1 cellular context compared by ENCODE assay signal in the genomic region with DNA sequence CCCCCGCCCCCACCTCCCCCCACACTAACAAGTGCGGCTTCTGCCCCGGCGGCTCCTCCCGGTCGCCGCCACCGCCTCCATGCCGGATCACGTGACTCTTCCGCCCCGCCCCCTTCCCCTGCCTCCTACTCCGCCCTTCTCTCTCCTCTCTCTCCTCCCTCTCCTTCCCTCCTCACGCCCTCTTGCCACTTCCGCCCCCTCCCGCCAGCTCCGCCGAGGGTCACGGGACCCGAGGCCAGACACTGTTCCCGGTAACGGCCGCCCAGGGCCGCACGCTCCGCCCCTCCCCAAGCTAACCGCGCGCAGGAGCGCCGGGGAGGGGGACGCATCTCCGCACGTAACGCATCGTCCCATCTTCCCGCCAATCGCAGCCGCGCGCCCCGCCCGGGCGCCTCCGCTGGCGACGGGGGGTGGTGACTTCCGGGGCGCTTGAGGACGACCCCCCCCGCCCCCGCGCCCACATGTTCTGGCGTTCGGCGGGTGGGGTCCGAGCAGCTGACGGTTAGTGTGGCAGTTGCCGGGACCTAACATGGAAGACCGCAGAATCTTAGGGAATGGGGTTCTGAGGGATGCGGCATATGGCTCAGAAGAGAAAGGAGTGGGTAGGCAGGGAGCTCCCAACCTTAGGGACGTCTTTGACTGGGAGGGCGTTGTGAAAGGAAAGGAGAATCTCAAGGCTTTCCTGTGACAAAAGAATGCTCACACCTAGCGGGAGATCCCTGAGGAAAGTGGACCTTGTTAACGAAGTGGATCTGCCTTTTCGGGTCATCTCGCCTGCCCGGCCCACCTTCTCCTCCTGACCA.
TF ChIP-seq lines count a peak whose summit lies in the region.

TSS of gene USP32 (minus strand) at position 92 of the 803 bp plus-strand sequence. CDS start 194 bp downstream, outside the sequence.

TF ChIP-seq in K562, 482 proteins besides CTCF, POLR2A, EP300 and RAD21 (continued from another document and continues in another):
- TF ChIP-seq TAF7 (tag; IDR thresholded peaks at IDR 0.05) (peak; percentile 79), U2AF2 (optimal IDR thresholded peaks at IDR 0.05; ENCODE audit: low read depth, low read length) (no peak), ZBTB17 (CRISPR knock-in tag; IDR thresholded peaks at IDR 0.05) (no peak), TEAD4 (IDR thresholded peaks at IDR 0.05; ENCODE audit: low read length) (no peak), TEAD4 (CRISPR knock-in tag; IDR thresholded peaks at IDR 0.05; ENCODE audit: borderline replicate concordance) (no peak), FOXK1 (CRISPR knock-in tag; IDR thresholded peaks at IDR 0.05; ENCODE audit: borderline replicate concordance) (no peak), TAF1 (IDR thresholded peaks at IDR 0.05; ENCODE audit: control insufficient read depth, extremely low read depth, insufficient read depth, low read length, severe bottlenecking) (peak; percentile 82), NCOA6 (IDR thresholded peaks at IDR 0.05) (peak; percentile 64; the same call in 1 of the 2 replicates), ZNF41 (CRISPR knock-in tag; conservative IDR thresholded peaks at IDR 0.05) (0 out of 2 replicates have a peak, but pooled peaks have one; percentile 37), ZNF561 (CRISPR knock-in tag; conservative IDR thresholded peaks at IDR 0.05) (no peak), ZNF592 (IDR thresholded peaks at IDR 0.05) (no peak), FOXA1 (IDR thresholded peaks at IDR 0.05; ENCODE audit: borderline replicate concordance) (no peak), ZSCAN29 (IDR thresholded peaks at IDR 0.05) (0 out of 2 replicates have a peak, but pooled peaks have one; percentile 20), GABPB1 (CRISPR knock-in tag; IDR thresholded peaks at IDR 0.05) (peak; percentile 98), TAF9B (IDR thresholded peaks at IDR 0.05; ENCODE audit: partially characterized antibody) (peak; percentile 93), KLF13 (tag; IDR thresholded peaks at IDR 0.05; ENCODE audit: borderline replicate concordance, low read depth) (peak; percentile 90), NCOA1 (IDR thresholded peaks at IDR 0.05; ENCODE audit: low read depth) (peak; percentile 89; the same call in 1 of the 2 replicates), ZNF699 (CRISPR knock-in tag; IDR thresholded peaks at IDR 0.05; ENCODE audit: insufficient replicate concordance) (no peak), MCM5 (IDR thresholded peaks at IDR 0.05; ENCODE audit: low read depth) (no peak), ZNF780A (CRISPR knock-in tag; IDR thresholded peaks at IDR 0.05) (no peak), POLR2G (IDR thresholded peaks at IDR 0.05; ENCODE audit: low read depth, low read length) (peak; percentile 86), ZNF263 (CRISPR knock-in tag; IDR thresholded peaks at IDR 0.05; ENCODE audit: borderline replicate concordance) (peak; percentile 4; the same call in 1 of the 2 replicates), PHF8 (IDR thresholded peaks at IDR 0.05; ENCODE audit: borderline replicate concordance, low read length) (peak; percentile 63; the same call in 1 of the 2 replicates), KLF6 (CRISPR knock-in tag; IDR thresholded peaks at IDR 0.05; ENCODE audit: borderline replicate concordance) (peak; percentile 97; the same call in 1 of the 2 replicates), ARID1B (IDR thresholded peaks at IDR 0.05) (peak; percentile 62; the same call in 1 of the 2 replicates), HDGF (IDR thresholded peaks at IDR 0.05) (no peak; the same call in 1 of the 2 replicates), SAFB2 (IDR thresholded peaks at IDR 0.05; ENCODE audit: borderline replicate concordance, low read depth, low read length, severe bottlenecking) (no peak), NBN (IDR thresholded peaks at IDR 0.05; ENCODE audit: low read depth) (peak; percentile 74), RFX7 (CRISPR knock-in tag; IDR thresholded peaks at IDR 0.05) (no peak), SIN3A (IDR thresholded peaks at IDR 0.05; ENCODE audit: borderline replicate concordance in 2 of 2, control insufficient read depth in 1 of 2, low read depth in 2 of 2, low read length in 2 of 2) (peak; percentile 92 to 96; a peak in 3 of 4 replicates), ZNF133 (CRISPR knock-in tag; IDR thresholded peaks at IDR 0.05) (0 out of 2 replicates have a peak, but pooled peaks have one; percentile 29), TCF3 (CRISPR knock-in tag; IDR thresholded peaks at IDR 0.05) (peak; percentile 55), KLF1 (tag; IDR thresholded peaks at IDR 0.05) (peak; percentile 100), KDM5B (IDR thresholded peaks at IDR 0.05; ENCODE audit: insufficient replicate concordance, low read depth, low read length) (peak; percentile 30), HDAC3 (IDR thresholded peaks at IDR 0.05; ENCODE audit: borderline replicate concordance, partially characterized antibody) (peak; percentile 82), PKNOX1 (IDR thresholded peaks at IDR 0.05) (peak; percentile 75)
- TF ChIP-seq, protein P1, sequence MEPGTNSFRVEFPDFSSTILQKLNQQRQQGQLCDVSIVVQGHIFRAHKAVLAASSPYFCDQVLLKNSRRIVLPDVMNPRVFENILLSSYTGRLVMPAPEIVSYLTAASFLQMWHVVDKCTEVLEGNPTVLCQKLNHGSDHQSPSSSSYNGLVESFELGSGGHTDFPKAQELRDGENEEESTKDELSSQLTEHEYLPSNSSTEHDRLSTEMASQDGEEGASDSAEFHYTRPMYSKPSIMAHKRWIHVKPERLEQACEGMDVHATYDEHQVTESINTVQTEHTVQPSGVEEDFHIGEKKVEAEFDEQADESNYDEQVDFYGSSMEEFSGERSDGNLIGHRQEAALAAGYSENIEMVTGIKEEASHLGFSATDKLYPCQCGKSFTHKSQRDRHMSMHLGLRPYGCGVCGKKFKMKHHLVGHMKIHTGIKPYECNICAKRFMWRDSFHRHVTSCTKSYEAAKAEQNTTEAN (CRISPR knock-in tag; IDR thresholded peaks at IDR 0.05), result peak; percentile 79; the same call in 1 of the 2 replicates
- TF ChIP-seq, protein P2, sequence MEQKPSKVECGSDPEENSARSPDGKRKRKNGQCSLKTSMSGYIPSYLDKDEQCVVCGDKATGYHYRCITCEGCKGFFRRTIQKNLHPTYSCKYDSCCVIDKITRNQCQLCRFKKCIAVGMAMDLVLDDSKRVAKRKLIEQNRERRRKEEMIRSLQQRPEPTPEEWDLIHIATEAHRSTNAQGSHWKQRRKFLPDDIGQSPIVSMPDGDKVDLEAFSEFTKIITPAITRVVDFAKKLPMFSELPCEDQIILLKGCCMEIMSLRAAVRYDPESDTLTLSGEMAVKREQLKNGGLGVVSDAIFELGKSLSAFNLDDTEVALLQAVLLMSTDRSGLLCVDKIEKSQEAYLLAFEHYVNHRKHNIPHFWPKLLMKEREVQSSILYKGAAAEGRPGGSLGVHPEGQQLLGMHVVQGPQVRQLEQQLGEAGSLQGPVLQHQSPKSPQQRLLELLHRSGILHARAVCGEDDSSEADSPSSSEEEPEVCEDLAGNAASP (IDR thresholded peaks at IDR 0.05), result peak; percentile 98
- TF ChIP-seq, protein P3, sequence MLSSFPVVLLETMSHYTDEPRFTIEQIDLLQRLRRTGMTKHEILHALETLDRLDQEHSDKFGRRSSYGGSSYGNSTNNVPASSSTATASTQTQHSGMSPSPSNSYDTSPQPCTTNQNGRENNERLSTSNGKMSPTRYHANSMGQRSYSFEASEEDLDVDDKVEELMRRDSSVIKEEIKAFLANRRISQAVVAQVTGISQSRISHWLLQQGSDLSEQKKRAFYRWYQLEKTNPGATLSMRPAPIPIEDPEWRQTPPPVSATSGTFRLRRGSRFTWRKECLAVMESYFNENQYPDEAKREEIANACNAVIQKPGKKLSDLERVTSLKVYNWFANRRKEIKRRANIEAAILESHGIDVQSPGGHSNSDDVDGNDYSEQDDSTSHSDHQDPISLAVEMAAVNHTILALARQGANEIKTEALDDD (IDR thresholded peaks at IDR 0.05), result no peak
- TF ChIP-seq, protein P4, sequence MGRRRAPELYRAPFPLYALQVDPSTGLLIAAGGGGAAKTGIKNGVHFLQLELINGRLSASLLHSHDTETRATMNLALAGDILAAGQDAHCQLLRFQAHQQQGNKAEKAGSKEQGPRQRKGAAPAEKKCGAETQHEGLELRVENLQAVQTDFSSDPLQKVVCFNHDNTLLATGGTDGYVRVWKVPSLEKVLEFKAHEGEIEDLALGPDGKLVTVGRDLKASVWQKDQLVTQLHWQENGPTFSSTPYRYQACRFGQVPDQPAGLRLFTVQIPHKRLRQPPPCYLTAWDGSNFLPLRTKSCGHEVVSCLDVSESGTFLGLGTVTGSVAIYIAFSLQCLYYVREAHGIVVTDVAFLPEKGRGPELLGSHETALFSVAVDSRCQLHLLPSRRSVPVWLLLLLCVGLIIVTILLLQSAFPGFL (CRISPR knock-in tag; IDR thresholded peaks at IDR 0.05), result 0 out of 2 replicates have a peak, but pooled peaks have one; percentile 78
- TF ChIP-seq, protein P5, sequence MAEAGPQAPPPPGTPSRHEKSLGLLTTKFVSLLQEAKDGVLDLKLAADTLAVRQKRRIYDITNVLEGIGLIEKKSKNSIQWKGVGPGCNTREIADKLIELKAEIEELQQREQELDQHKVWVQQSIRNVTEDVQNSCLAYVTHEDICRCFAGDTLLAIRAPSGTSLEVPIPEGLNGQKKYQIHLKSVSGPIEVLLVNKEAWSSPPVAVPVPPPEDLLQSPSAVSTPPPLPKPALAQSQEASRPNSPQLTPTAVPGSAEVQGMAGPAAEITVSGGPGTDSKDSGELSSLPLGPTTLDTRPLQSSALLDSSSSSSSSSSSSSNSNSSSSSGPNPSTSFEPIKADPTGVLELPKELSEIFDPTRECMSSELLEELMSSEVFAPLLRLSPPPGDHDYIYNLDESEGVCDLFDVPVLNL (CRISPR knock-in tag; IDR thresholded peaks at IDR 0.05; ENCODE audit: low read depth), result peak; percentile 75; the same call in 1 of the 2 replicates
- TF ChIP-seq, protein P6, sequence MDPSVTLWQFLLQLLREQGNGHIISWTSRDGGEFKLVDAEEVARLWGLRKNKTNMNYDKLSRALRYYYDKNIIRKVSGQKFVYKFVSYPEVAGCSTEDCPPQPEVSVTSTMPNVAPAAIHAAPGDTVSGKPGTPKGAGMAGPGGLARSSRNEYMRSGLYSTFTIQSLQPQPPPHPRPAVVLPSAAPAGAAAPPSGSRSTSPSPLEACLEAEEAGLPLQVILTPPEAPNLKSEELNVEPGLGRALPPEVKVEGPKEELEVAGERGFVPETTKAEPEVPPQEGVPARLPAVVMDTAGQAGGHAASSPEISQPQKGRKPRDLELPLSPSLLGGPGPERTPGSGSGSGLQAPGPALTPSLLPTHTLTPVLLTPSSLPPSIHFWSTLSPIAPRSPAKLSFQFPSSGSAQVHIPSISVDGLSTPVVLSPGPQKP (CRISPR knock-in tag; IDR thresholded peaks at IDR 0.05), result no peak
- TF ChIP-seq, protein P7, sequence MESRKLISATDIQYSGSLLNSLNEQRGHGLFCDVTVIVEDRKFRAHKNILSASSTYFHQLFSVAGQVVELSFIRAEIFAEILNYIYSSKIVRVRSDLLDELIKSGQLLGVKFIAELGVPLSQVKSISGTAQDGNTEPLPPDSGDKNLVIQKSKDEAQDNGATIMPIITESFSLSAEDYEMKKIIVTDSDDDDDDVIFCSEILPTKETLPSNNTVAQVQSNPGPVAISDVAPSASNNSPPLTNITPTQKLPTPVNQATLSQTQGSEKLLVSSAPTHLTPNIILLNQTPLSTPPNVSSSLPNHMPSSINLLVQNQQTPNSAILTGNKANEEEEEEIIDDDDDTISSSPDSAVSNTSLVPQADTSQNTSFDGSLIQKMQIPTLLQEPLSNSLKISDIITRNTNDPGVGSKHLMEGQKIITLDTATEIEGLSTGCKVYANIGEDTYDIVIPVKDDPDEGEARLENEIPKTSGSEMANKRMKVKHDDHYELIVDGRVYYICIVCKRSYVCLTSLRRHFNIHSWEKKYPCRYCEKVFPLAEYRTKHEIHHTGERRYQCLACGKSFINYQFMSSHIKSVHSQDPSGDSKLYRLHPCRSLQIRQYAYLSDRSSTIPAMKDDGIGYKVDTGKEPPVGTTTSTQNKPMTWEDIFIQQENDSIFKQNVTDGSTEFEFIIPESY (CRISPR knock-in tag; IDR thresholded peaks at IDR 0.05), result peak; percentile 60; the same call in 1 of the 2 replicates
- TF ChIP-seq, protein P8, sequence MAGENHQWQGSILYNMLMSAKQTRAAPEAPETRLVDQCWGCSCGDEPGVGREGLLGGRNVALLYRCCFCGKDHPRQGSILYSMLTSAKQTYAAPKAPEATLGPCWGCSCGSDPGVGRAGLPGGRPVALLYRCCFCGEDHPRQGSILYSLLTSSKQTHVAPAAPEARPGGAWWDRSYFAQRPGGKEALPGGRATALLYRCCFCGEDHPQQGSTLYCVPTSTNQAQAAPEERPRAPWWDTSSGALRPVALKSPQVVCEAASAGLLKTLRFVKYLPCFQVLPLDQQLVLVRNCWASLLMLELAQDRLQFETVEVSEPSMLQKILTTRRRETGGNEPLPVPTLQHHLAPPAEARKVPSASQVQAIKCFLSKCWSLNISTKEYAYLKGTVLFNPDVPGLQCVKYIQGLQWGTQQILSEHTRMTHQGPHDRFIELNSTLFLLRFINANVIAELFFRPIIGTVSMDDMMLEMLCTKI (IDR thresholded peaks at IDR 0.05; ENCODE audit: partially characterized antibody), result no peak
